Comparison of ENCODE assay signal across 18 cellular contexts in the genomic region with DNA sequence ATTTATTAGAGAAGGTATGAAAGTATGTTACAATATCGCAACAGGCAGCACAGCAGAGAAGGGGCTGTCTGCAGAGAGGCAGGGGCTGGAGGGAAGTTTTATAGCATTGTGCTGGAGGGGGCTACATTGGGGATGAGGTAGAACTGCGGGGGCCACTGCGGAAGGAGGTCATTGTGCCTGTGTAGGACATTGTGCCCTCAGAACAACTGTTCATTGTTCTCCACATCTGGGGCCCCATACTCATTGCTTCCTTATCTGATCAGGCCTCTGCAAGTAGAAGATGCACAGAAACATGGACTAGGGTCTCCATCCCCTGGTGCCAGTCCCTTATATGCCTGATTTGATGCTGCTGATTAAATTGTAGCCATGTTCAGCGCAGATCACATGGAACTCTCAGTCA. TPM values are rescaled to one million over a fixed set of nuclear protein-coding genes. Genes with fewer than 3 reads are reported as not detected.
DNase-seq lines count a peak whose midpoint lies in the region; ATAC-seq, FAIRE-seq and TF ChIP-seq lines count a peak whose summit lies in the region.
"Had no signal": no experiment of that assay in that cellular context is flagged by ENCODE, and none has a peak within 500 bp of the region (broad histone marks: within the 10 kb centered on the region; RNA-seq: fewer than 3 reads in every experiment).

No MANE protein-coding gene starts in this region.

- no peak for TF ChIP-seq CTCF in kidney (IDR thresholded peaks at IDR 0.05; ENCODE audit: borderline replicate concordance, extremely low read depth, insufficient read depth)

- H3K27ac ChIP-seq in BLaER1 treated with 17β-estradiol and CSF1 and Interleukin-3, amounts not matched to agents 10 nM and 100 nM = peak overlapping the region in 4 of 11 experiments; percentile 38 to 49 (median 40); a peak in 5 of 22 replicates
- H3K27ac ChIP-seq in angular gyrus (ENCODE audit: low read depth, low read length) (peak overlapping the region; percentile 68), kidney (ENCODE audit: low read depth in 2 of 2, low read length in 2 of 2) (no peak overlapping the region), substantia nigra (ENCODE audit: low read depth, low read length, poor library complexity, severe bottlenecking) (peak overlapping the region; percentile 77)
- H3K27ac ChIP-seq: RWPE1 had no signal

- no peak overlapping the region for H3K4me3 ChIP-seq in BLaER1 treated with 17β-estradiol and CSF1 and Interleukin-3, amounts not matched to agents 10 nM and 100 nM
- no peak overlapping the region for H3K4me3 ChIP-seq in kidney (ENCODE audit: low read length in 2 of 2)
- H3K4me3 ChIP-seq: HAP-1 had no signal

- peak overlapping the region in 8 of 11 experiments; percentile 6 to 72 (median 65); a peak in 14 of 22 replicates for H3K4me2 ChIP-seq in BLaER1 treated with 17β-estradiol and CSF1 and Interleukin-3, amounts not matched to agents 10 nM and 100 nM

- no peak for ATAC-seq in left lobe of liver

- no peak for FAIRE-seq in kidney (lab: Jason Lieb, UNC)
- FAIRE-seq: GM19239 had no signal

- H3K9me3 ChIP-seq in BLaER1 treated with 17β-estradiol and CSF1 and Interleukin-3, amounts not matched to agents 10 nM and 100 nM (replicated peaks in 1 of 11) = peaks cover 5 to 50% (median 17%) of the 10 kb centered on the region in 11 experiments; a peak in 18 of 22 replicates
- H3K9me3 ChIP-seq in kidney (ENCODE audit: control insufficient read depth in 1 of 2, low read length in 2 of 2) = no peaks in the 10 kb centered on the region
- H3K9me3 ChIP-seq: HAP-1 had no signal

- no peak overlapping the region; a peak in 1 of 22 replicates for H3K9ac ChIP-seq in BLaER1 treated with 17β-estradiol and CSF1 and Interleukin-3, amounts not matched to agents 10 nM and 100 nM
- H3K9ac ChIP-seq in kidney (ENCODE audit: low read length in 2 of 2) = no peak overlapping the region

- peak; percentile 22 for DNase-seq in kidney
- DNase-seq in substantia nigra (lab: John Stamatoyannopoulos, UW) = peak in 14 of 49 donors; percentile 1 to 42 (median 14)
- no peak for DNase-seq in left lobe of liver (ENCODE audit: low spot score)
- DNase-seq in SW 1271 (lab: John Stamatoyannopoulos, UW) = no peak
- DNase-seq in dermis blood vessel endothelial cell = no peak
- DNase-seq: Caco-2; CD4-positive, CD25-positive, alpha-beta regulatory T cell; DMS153; NCI-H1048; NCI-H1436 treated with DMSO at 0.1 percent for 48 hours; NCI-H2029 treated with DMSO at 0.1 percent for 48 hours; NCI-H510A; NCI-H774 had no signal

- H4K20me1 ChIP-seq in BLaER1 treated with 17β-estradiol and CSF1 and Interleukin-3, amounts not matched to agents 10 nM and 100 nM = peaks cover 0 to 38% (median 3%) of the 10 kb centered on the region in 11 experiments; a peak in 11 of 22 replicates

- H3K4me1 ChIP-seq in BLaER1 treated with 17β-estradiol and CSF1 and Interleukin-3, amounts not matched to agents 10 nM and 100 nM = peaks cover 0 to 24% (median 17%) of the 10 kb centered on the region in 10 experiments; a peak in 14 of 20 replicates
- no peaks in the 10 kb centered on the region for H3K4me1 ChIP-seq in kidney (ENCODE audit: control insufficient read depth in 1 of 2, insufficient read depth in 1 of 2, low read depth in 1 of 2, low read length in 2 of 2)
- H3K4me1 ChIP-seq: HAP-1 had no signal

- H3K27me3 ChIP-seq in BLaER1 treated with 17β-estradiol and CSF1 and Interleukin-3, amounts not matched to agents 10 nM and 100 nM = no peaks in the 10 kb centered on the region

- intact Hi-C loops in kidney (cut with DNase I) = no loop called here

- H3K36me3 ChIP-seq in BLaER1 treated with 17β-estradiol and CSF1 and Interleukin-3, amounts not matched to agents 10 nM and 100 nM = peaks cover 77 to 97% (median 90%) of the 10 kb centered on the region in 11 experiments
- H3K36me3 ChIP-seq in kidney (ENCODE audit: control insufficient read depth in 1 of 2, insufficient read depth in 2 of 2, low read length in 2 of 2) = peaks cover 0 to 14% of the 10 kb centered on the region in 2 donors

RNA-seq across cellular contexts. Expression of a gene that starts 12.1 kb away (rescaled TPM):
- 72.9 TPM for total RNA-seq in kidney
- polyA plus RNA-seq in kidney (ENCODE audit: insufficient read depth, low read depth, low replicate concordance) = 34.9 TPM
- 39.7 TPM for total RNA-seq in left lobe of liver
- total RNA-seq in dermis blood vessel endothelial cell = 92.2 and 128 TPM in 2 replicates

RNA-seq across cellular contexts. Expression of a gene that starts 16.9 kb away (rescaled TPM):
- total RNA-seq in kidney (17.8 TPM), left lobe of liver (136 TPM), dermis blood vessel endothelial cell (41.9 and 110 TPM in 2 replicates)
- polyA plus RNA-seq in kidney (ENCODE audit: insufficient read depth, low read depth, low replicate concordance) = 35.2 TPM

Comparison
In these comparisons a context has a peak if more than half of its experiments do, and no peak if none do; other contexts are left out.
1. H3K27ac ChIP-seq: peak in angular gyrus (single experiment) and substantia nigra (single experiment); none in kidney (0 of 2).